In the genomic region with DNA sequence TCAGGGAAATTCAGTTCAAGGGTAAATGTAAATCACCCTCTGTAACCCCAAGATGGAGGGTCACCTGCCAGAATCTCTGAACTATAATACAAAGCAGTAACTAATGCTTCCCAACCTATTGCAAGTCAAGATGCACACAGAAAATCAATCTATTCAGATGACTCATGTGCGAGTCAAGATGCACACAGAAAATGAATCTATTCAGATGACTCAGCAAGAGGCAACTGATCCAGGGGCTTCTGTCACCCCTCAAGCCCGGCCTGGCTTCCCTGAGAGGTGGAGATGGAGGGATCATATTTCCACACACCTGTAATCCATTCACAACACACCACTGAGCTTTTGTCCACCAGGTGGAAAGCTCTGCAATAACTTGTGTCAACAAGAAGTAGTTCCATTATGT, we compare ENCODE assay signal across 1 cellular context.
TF ChIP-seq lines count a peak whose summit lies in the region.

No MANE protein-coding gene starts in this region.

TF ChIP-seq in K562, 482 proteins besides CTCF, POLR2A, EP300 and RAD21 (continued from another document):
- TF ChIP-seq HBP1 (CRISPR knock-in tag; IDR thresholded peaks at IDR 0.05) (no peak), ZNF316 (IDR thresholded peaks at IDR 0.05) (peak; percentile 26; the same call in 1 of the 2 replicates), ZNF347 (CRISPR knock-in tag; IDR thresholded peaks at IDR 0.05; ENCODE audit: low read depth) (no peak), FOXJ2 (tag; IDR thresholded peaks at IDR 0.05) (no peak), RCOR1 (IDR thresholded peaks at IDR 0.05; ENCODE audit: borderline replicate concordance in 1 of 2, low read depth in 2 of 2, low read length in 2 of 2) (no peak)
